Comparison of ENCODE assay signal across 16 cellular contexts in the genomic region with DNA sequence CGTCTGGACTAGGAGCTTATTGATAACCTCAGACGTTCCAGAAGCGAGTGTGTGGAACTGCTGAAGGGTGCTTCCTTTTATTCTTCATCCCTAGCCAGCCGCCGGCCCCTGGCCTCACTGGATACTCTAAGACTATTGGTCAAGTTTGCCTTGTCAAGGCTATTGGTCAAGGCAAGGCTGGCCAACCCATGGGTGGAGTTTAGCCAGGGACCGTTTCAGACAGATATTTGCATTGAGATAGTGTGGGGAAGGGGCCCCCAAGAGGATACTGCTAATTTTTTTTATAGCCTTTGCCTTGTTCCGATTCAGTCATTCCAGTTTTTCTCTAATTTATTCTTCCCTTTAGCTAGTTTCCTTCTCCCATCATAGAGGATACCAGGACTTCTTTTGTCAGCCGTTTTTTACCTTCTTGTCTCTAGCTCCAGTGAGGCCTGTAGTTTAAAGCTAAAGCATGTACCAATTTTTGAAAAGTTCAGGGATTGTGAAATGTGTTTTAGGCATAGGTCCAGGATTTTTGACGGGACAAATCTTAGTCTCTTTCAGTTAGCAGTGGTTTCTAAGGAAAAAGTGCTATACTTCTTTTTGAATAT. TPM values are rescaled to one million over a fixed set of nuclear protein-coding genes. Genes with fewer than 3 reads are reported as not detected.
"Had no signal": no experiment of that assay in that cellular context is flagged by ENCODE, and none has a peak within 500 bp of the region (broad histone marks: within the 10 kb centered on the region; RNA-seq: fewer than 3 reads in every experiment).

A gene (minus strand): TSS at position 51 of the 590 bp plus-strand sequence. CDS start 53 bp downstream, outside the sequence.

RNA-seq across cellular contexts. Expression of the gene that starts here (rescaled TPM):
- total RNA-seq: activated CD4-positive, alpha-beta memory T cell treated with anti-CD3 and anti-CD28 coated beads, Interleukin-2, amount 10 ng/mL, durations not matched to agents 7 days and 5 days; activated CD4-positive, alpha-beta T cell treated with anti-CD3 and anti-CD28 coated beads, Interleukin-2, amount 10 ng/mL, durations not matched to agents 7 days and 5 days; activated naive CD4-positive, alpha-beta T cell treated with anti-CD3 and anti-CD28 coated beads, Interleukin-2, amount 50 U/mL, for 72 hours; activated naive CD8-positive, alpha-beta T cell treated with anti-CD3 and anti-CD28 coated beads, Interleukin-2, amount 10 ng/mL, durations not matched to agents 7 days and 5 days; activated T-cell treated with anti-CD3 and anti-CD28 coated beads, Interleukin-2, amount 50 U/mL, for 72 hours; astrocyte; bronchial epithelial cell; endodermal cell; epithelial cell of proximal tubule; esophagus muscularis mucosa; fibroblast of lung; foreskin keratinocyte; gastrocnemius medialis; heart left ventricle; T-helper 2 cell treated with Interferon-gamma antibody and Interleukin-4, amounts not matched to agents 100 ng/mL and 5 ng/mL, for 36 hours had no signal
- polyA plus RNA-seq: adipose tissue, foreskin keratinocyte, heart left ventricle had no signal
